ENCODE assay signal across 24 cellular contexts in the genomic region with DNA sequence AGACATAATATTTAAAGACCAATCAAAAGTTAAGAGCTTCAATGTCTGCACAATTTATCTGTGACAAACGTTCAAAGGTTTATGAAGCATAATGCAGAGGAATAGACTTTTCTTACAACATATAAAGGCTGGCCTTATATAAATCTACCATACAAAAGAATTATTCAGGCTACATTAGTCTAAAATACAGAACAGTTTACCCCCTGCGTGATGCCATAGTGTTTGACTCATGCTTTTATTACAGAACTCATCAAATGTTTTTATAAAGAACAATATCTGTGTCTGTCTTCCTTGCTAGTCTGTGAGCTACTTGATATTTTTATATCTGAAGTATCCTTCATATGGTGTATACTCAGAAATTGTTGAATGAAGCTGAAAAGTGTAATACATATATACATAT.
"Had no signal": no experiment of that assay in that cellular context is flagged by ENCODE, and none has a peak within 500 bp of the region (broad histone marks: within the 10 kb centered on the region; RNA-seq: fewer than 3 reads in every experiment).

No MANE protein-coding gene starts in this region.

- H3K9me3 ChIP-seq: colonic mucosa, esophagus muscularis mucosa, esophagus squamous epithelium, gastrocnemius medialis, gastroesophageal sphincter, heart left ventricle, heart right ventricle had no signal

- DNase-seq: colonic mucosa; cortex of kidney; dermis blood vessel endothelial cell; dorsolateral prefrontal cortex; effector CD4-positive, alpha-beta T cell; effector CD8-positive, alpha-beta T cell; effector memory CD4-positive, alpha-beta T cell; effector memory CD8-positive, alpha-beta T cell; endodermal cell; erythroblast; esophagus squamous epithelium; foreskin fibroblast; foreskin keratinocyte; gastrocnemius medialis; glutamatergic neuron; head of caudate nucleus; heart left ventricle; heart right ventricle had no signal

- H3K9me3 Mint-ChIP-seq: endodermal cell had no signal

- H3K27me3 Mint-ChIP-seq: dendritic cell treated with granulocyte-macrophage colony-stimulating factor and Interleukin-4, amounts not matched to agents 40 ng/mL and 50 ng/mL, for 4 days; effector memory CD8-positive, alpha-beta T cell had no signal

- ATAC-seq: effector memory CD8-positive, alpha-beta T cell; esophagus mucosa; foreskin keratinocyte; gastrocnemius medialis; gastroesophageal sphincter; heart left ventricle; heart right ventricle had no signal

- H3K4me3 ChIP-seq: colonic mucosa, coronary artery, dorsolateral prefrontal cortex, esophagus muscularis mucosa, esophagus squamous epithelium, gastrocnemius medialis, gastroesophageal sphincter, heart left ventricle, heart right ventricle had no signal

- H3K27ac ChIP-seq: colonic mucosa, coronary artery, dorsolateral prefrontal cortex, epithelial cell of prostate, esophagus muscularis mucosa, esophagus squamous epithelium, foreskin keratinocyte, gastrocnemius medialis, gastroesophageal sphincter, heart left ventricle, heart right ventricle had no signal

- H3K27me3 ChIP-seq: colonic mucosa, esophagus muscularis mucosa, esophagus squamous epithelium, foreskin keratinocyte, gastrocnemius medialis, gastroesophageal sphincter, heart left ventricle, heart right ventricle had no signal

- H3K27ac Mint-ChIP-seq: dendritic cell treated with granulocyte-macrophage colony-stimulating factor and Interleukin-4, amounts not matched to agents 40 ng/mL and 50 ng/mL, for 4 days; effector memory CD8-positive, alpha-beta T cell; endodermal cell had no signal

- H3K4me1 ChIP-seq: colonic mucosa, esophagus muscularis mucosa, esophagus squamous epithelium, foreskin keratinocyte, gastrocnemius medialis, gastroesophageal sphincter, heart left ventricle had no signal

- H3K36me3 ChIP-seq: colonic mucosa, esophagus muscularis mucosa, esophagus squamous epithelium, gastrocnemius medialis, gastroesophageal sphincter, heart left ventricle, heart right ventricle had no signal

- H3K4me3 Mint-ChIP-seq: dendritic cell treated with granulocyte-macrophage colony-stimulating factor and Interleukin-4, amounts not matched to agents 40 ng/mL and 50 ng/mL, for 4 days; effector memory CD8-positive, alpha-beta T cell; endodermal cell had no signal
